ENCODE assay signal across 29 cellular contexts in genomic region chr12:25733541-25733940, GRCh38.
A peak's percentile ranks its signal among the peaks of the same experiment; 100 is the strongest.
DNase-seq lines count a peak whose midpoint lies in the region; TF ChIP-seq lines count a peak whose summit lies in the region.
"Had no signal": no experiment of that assay in that cellular context is flagged by ENCODE, and none has a peak within 500 bp of the region (broad histone marks: within the 10 kb centered on the region; RNA-seq: fewer than 3 reads in every experiment).

No MANE protein-coding gene starts in this region.

- DNase-seq in NCI-H2107 treated with DMSO at 0.1 percent for 48 hours (lab: John Stamatoyannopoulos, UW; ENCODE audit: unreplicated experiment) = no peak
- no peak for DNase-seq in DMS114 treated with DMSO at 0.1 percent for 48 hours (lab: John Stamatoyannopoulos, UW; ENCODE audit: unreplicated experiment)
- DNase-seq: 8988T; ACHN; AML-193; BE2C; C1 segment of cervical spinal cord; Caco-2; Calu3; CD4-positive, alpha-beta memory T cell; CD4-positive, alpha-beta T cell; CD4-positive, CD25-positive, alpha-beta regulatory T cell; CD8-positive, alpha-beta memory T cell; CD8-positive, alpha-beta T cell; COR-L47; DMS 273 treated with DMSO at 0.1 percent for 48 hours; DMS153; DMS53; DMS79; DMS79 treated with DMSO at 0.1 percent for 48 hours; DND-41; EL had no signal

- H3K36me3 ChIP-seq in HEK293 (ENCODE audit: control insufficient read depth in 2 of 2, insufficient read depth in 1 of 2, low read length in 2 of 2) = no peaks in the 10 kb centered on the region
- H3K36me3 ChIP-seq in OCI-LY3 (replicated peaks; ENCODE audit: low read depth, low read length) = peaks cover 6% of the 10 kb centered on the region
- H3K36me3 ChIP-seq: BE2C; BLaER1; BLaER1 treated with 17β-estradiol and CSF1 and Interleukin-3, amounts not matched to agents 10 nM and 100 nM had no signal

- H3K4me1 ChIP-seq in HEK293 (ENCODE audit: control insufficient read depth, insufficient read depth, low read length) (no peaks in the 10 kb centered on the region), OCI-LY3 (ENCODE audit: low read length) (peaks cover 28% of the 10 kb centered on the region)
- H3K4me1 ChIP-seq: A549, BE2C had no signal

- H3K4me2 ChIP-seq in OCI-LY3 (ENCODE audit: low read length) = peak overlapping the region; percentile 68; the same call in 1 of the 2 replicates
- H3K4me2 ChIP-seq: A549; BLaER1; BLaER1 treated with 17β-estradiol and CSF1 and Interleukin-3, amounts not matched to agents 10 nM and 100 nM had no signal

- CTCF ChIA-PET in HEK293 (lab: Yijun Ruan, JAX) = no interaction called here

- no peak for TF ChIP-seq CTCF in HEK293 (tag by site-specific recombination; IDR thresholded peaks at IDR 0.05)
- no peak for TF ChIP-seq CTCF in OCI-LY3 (IDR thresholded peaks at IDR 0.05; ENCODE audit: low read depth, low read length)

- H3K27me3 ChIP-seq in OCI-LY3 (ENCODE audit: low read depth, low read length) = 0 out of 2 replicates have a peak, but pooled peaks cover 4% of the 10 kb centered on the region
- H3K27me3 ChIP-seq: BE2C; BLaER1; BLaER1 treated with 17β-estradiol and CSF1 and Interleukin-3, amounts not matched to agents 10 nM and 100 nM had no signal

- H3K27ac ChIP-seq in HEK293 (ENCODE audit: extremely low read depth, low read depth, low read length) = no peak overlapping the region
- H3K27ac ChIP-seq in OCI-LY3 (ENCODE audit: low read length) = no peak overlapping the region
- H3K27ac ChIP-seq: 22Rv1; A549; BLaER1; BLaER1 treated with 17β-estradiol and CSF1 and Interleukin-3, amounts not matched to agents 10 nM and 100 nM; C4-2B had no signal

- POLR2A ChIA-PET in HEK293 (lab: Yijun Ruan, JAX) = no interaction called here

- H3K4me3 ChIP-seq in HEK293 (ENCODE audit: low read depth, low read length) (no peak overlapping the region), OCI-LY3 (ENCODE audit: low read length) (peak overlapping the region; percentile 48; the same call in 1 of the 2 replicates)
- H3K4me3 ChIP-seq: A549; BLaER1; BLaER1 treated with 17β-estradiol and CSF1 and Interleukin-3, amounts not matched to agents 10 nM and 100 nM had no signal

- H2AFZ ChIP-seq in OCI-LY3 (ENCODE audit: low read depth, low read length) = no peak overlapping the region

- H3K79me2 ChIP-seq in OCI-LY3 (ENCODE audit: low read length) = no peaks in the 10 kb centered on the region

- no peaks in the 10 kb centered on the region for H4K20me1 ChIP-seq in OCI-LY3 (ENCODE audit: insufficient read depth, low read length)
- H4K20me1 ChIP-seq: BLaER1; BLaER1 treated with 17β-estradiol and CSF1 and Interleukin-3, amounts not matched to agents 10 nM and 100 nM had no signal

- no peak overlapping the region for H3K9ac ChIP-seq in OCI-LY3 (ENCODE audit: low read length)
- H3K9ac ChIP-seq: BLaER1; BLaER1 treated with 17β-estradiol and CSF1 and Interleukin-3, amounts not matched to agents 10 nM and 100 nM had no signal

- no peaks in the 10 kb centered on the region for H3K9me3 ChIP-seq in HEK293 (ENCODE audit: control insufficient read depth, insufficient read depth, low read depth, low read length)
- peaks cover 7% of the 10 kb centered on the region; the same call in 1 of the 2 replicates for H3K9me3 ChIP-seq in OCI-LY3 (ENCODE audit: insufficient read depth, low read length)
- H3K9me3 ChIP-seq: BE2C, BLaER1, Caco-2 had no signal

TF ChIP-seq in HEK293, 187 proteins besides CTCF, POLR2A, EP300 and RAD21:
- TF ChIP-seq ZNF561 (tag by site-specific recombination; IDR thresholded peaks at IDR 0.05; ENCODE audit: borderline replicate concordance) (no peak), ZBTB6 (tag by site-specific recombination; IDR thresholded peaks at IDR 0.05) (no peak), ZNF677 (tag by site-specific recombination; IDR thresholded peaks at IDR 0.05) (peak; percentile 94), ZNF621 (tag by site-specific recombination; IDR thresholded peaks at IDR 0.05) (no peak), ZNF624 (tag by site-specific recombination; IDR thresholded peaks at IDR 0.05) (no peak), ZNF248 (tag by site-specific recombination; IDR thresholded peaks at IDR 0.05) (no peak), IKZF3 (tag by site-specific recombination; IDR thresholded peaks at IDR 0.05) (no peak)
- TF ChIP-seq, protein P1, sequence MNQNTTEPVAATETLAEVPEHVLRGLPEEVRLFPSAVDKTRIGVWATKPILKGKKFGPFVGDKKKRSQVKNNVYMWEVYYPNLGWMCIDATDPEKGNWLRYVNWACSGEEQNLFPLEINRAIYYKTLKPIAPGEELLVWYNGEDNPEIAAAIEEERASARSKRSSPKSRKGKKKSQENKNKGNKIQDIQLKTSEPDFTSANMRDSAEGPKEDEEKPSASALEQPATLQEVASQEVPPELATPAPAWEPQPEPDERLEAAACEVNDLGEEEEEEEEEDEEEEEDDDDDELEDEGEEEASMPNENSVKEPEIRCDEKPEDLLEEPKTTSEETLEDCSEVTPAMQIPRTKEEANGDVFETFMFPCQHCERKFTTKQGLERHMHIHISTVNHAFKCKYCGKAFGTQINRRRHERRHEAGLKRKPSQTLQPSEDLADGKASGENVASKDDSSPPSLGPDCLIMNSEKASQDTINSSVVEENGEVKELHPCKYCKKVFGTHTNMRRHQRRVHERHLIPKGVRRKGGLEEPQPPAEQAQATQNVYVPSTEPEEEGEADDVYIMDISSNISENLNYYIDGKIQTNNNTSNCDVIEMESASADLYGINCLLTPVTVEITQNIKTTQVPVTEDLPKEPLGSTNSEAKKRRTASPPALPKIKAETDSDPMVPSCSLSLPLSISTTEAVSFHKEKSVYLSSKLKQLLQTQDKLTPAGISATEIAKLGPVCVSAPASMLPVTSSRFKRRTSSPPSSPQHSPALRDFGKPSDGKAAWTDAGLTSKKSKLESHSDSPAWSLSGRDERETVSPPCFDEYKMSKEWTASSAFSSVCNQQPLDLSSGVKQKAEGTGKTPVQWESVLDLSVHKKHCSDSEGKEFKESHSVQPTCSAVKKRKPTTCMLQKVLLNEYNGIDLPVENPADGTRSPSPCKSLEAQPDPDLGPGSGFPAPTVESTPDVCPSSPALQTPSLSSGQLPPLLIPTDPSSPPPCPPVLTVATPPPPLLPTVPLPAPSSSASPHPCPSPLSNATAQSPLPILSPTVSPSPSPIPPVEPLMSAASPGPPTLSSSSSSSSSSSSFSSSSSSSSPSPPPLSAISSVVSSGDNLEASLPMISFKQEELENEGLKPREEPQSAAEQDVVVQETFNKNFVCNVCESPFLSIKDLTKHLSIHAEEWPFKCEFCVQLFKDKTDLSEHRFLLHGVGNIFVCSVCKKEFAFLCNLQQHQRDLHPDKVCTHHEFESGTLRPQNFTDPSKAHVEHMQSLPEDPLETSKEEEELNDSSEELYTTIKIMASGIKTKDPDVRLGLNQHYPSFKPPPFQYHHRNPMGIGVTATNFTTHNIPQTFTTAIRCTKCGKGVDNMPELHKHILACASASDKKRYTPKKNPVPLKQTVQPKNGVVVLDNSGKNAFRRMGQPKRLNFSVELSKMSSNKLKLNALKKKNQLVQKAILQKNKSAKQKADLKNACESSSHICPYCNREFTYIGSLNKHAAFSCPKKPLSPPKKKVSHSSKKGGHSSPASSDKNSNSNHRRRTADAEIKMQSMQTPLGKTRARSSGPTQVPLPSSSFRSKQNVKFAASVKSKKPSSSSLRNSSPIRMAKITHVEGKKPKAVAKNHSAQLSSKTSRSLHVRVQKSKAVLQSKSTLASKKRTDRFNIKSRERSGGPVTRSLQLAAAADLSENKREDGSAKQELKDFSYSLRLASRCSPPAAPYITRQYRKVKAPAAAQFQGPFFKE (tag by site-specific recombination; IDR thresholded peaks at IDR 0.05; ENCODE audit: borderline replicate concordance) = no peak
